ENCODE assay signal across 2 cellular contexts in genomic region chr17:42563950-42564349, GRCh38.
TF ChIP-seq lines count a peak whose summit lies in the region.

No MANE protein-coding gene starts in this region.

TF ChIP-seq in SK-N-SH, 30 proteins besides CTCF, POLR2A, EP300 and RAD21 (continued from another document):
- TF ChIP-seq YY1 (IDR thresholded peaks at IDR 0.05; ENCODE audit: low read depth) (no peak), MAX (IDR thresholded peaks at IDR 0.05; ENCODE audit: low read depth) (no peak), GABPA (IDR thresholded peaks at IDR 0.05; ENCODE audit: low read depth) (no peak), USF2 (IDR thresholded peaks at IDR 0.05; ENCODE audit: borderline replicate concordance, low read depth, low read length) (no peak), MXI1 (IDR thresholded peaks at IDR 0.05; ENCODE audit: low read depth, low read length) (no peak)
TF ChIP-seq in SK-N-SH: peak in this region for 0.

TF ChIP-seq in SK-N-SH treated with all-trans-retinoic acid at 6 μM for 48 hours, 23 proteins besides CTCF, POLR2A, EP300 and RAD21 (continued from another document):
- TF ChIP-seq CSRNP3 (CRISPR knock-in tag; IDR thresholded peaks at IDR 0.05), result no peak
- no peak for TF ChIP-seq ZFP3 (CRISPR knock-in tag; IDR thresholded peaks at IDR 0.05)
- TF ChIP-seq TOX (CRISPR knock-in tag; IDR thresholded peaks at IDR 0.05; ENCODE audit: borderline replicate concordance), result no peak
- no peak for TF ChIP-seq ISL1 (CRISPR knock-in tag; IDR thresholded peaks at IDR 0.05)
- no peak for TF ChIP-seq TCF4 (CRISPR knock-in tag; IDR thresholded peaks at IDR 0.05; ENCODE audit: borderline replicate concordance)
- TF ChIP-seq POU6F1 (CRISPR knock-in tag; IDR thresholded peaks at IDR 0.05; ENCODE audit: borderline replicate concordance, low read depth), result no peak
- no peak for TF ChIP-seq CREB5 (CRISPR knock-in tag; IDR thresholded peaks at IDR 0.05; ENCODE audit: low read depth)
- no peak for TF ChIP-seq ARNTL (CRISPR knock-in tag; IDR thresholded peaks at IDR 0.05; ENCODE audit: borderline replicate concordance, low read depth)
- TF ChIP-seq PPARA (CRISPR knock-in tag; IDR thresholded peaks at IDR 0.05; ENCODE audit: borderline replicate concordance), result no peak
- no peak for TF ChIP-seq TSHZ2 (CRISPR knock-in tag; IDR thresholded peaks at IDR 0.05)
- no peak for TF ChIP-seq BACH2 (CRISPR knock-in tag; IDR thresholded peaks at IDR 0.05; ENCODE audit: borderline replicate concordance)
- TF ChIP-seq ZFP30 (CRISPR knock-in tag; IDR thresholded peaks at IDR 0.05), result no peak
